ENCODE assay signal across 18 cellular contexts in genomic region chr2:110829413-110830146, GRCh38.
"Had no signal": no experiment of that assay in that cellular context is flagged by ENCODE, and none has a peak within 500 bp of the region (broad histone marks: within the 10 kb centered on the region; RNA-seq: fewer than 3 reads in every experiment).

No MANE protein-coding gene starts in this region.

- ATAC-seq: effector memory CD8-positive, alpha-beta T cell; gastroesophageal sphincter; left ventricle myocardium superior; sciatic nerve; stimulated activated memory B cell treated with anti-CD40 and anti-IgM and Interleukin-4, amounts not matched to agents 10 μg/mL and 1 μg/mL and 100 μg/mL, for 72 hours; stimulated activated naive CD8-positive, alpha-beta T cell treated with anti-CD3 and anti-CD28 coated beads, Interleukin-15, amount 100 ng/mL, for 72 hours had no signal

- H3K27ac ChIP-seq: esophagus squamous epithelium, gastroesophageal sphincter, spleen, testis, tibial nerve had no signal

- H3K4me3 ChIP-seq: esophagus squamous epithelium, gastroesophageal sphincter, spleen, testis, tibial nerve had no signal

- H3K36me3 ChIP-seq: esophagus squamous epithelium, gastroesophageal sphincter, spleen, tibial nerve had no signal

- H3K4me1 Mint-ChIP-seq: naive B cell, nephron had no signal

- DNase-seq: effector memory CD8-positive, alpha-beta T cell; esophagus squamous epithelium; foreskin fibroblast; glutamatergic neuron; left ventricle myocardium superior; mesendoderm; naive B cell; spleen; stimulated activated CD4-positive, alpha-beta T cell treated with anti-CD3 and anti-CD28 coated beads, Interleukin-15, amount 100 ng/mL, for 24 hours; stimulated activated CD4-positive, alpha-beta T cell treated with anti-CD3 and anti-CD28 coated beads, Interleukin-1b, Interleukin-23, amount 100 ng/mL, for 48 hours; stimulated activated CD4-positive, alpha-beta T cell treated with anti-CD3 and anti-CD28 coated beads, Interleukin-4, amount 100 ng/mL, for 24 hours; stimulated activated naive CD8-positive, alpha-beta T cell treated with anti-CD3 and anti-CD28 coated beads, Interleukin-15, amount 100 ng/mL, for 72 hours; testis had no signal

- H3K9me3 Mint-ChIP-seq: effector memory CD8-positive, alpha-beta T cell had no signal

- H3K4me3 Mint-ChIP-seq: effector memory CD8-positive, alpha-beta T cell; naive B cell; nephron; stimulated activated memory B cell treated with anti-CD40 and anti-IgM and Interleukin-4, amounts not matched to agents 10 μg/mL and 1 μg/mL and 100 μg/mL, for 72 hours; stimulated activated naive CD8-positive, alpha-beta T cell treated with anti-CD3 and anti-CD28 coated beads, Interleukin-15, amount 100 ng/mL, for 72 hours had no signal

- H3K4me1 ChIP-seq: esophagus squamous epithelium, gastroesophageal sphincter, spleen, testis, tibial nerve had no signal

- H3K27ac Mint-ChIP-seq: effector memory CD8-positive, alpha-beta T cell; naive B cell; stimulated activated memory B cell treated with anti-CD40 and anti-IgM and Interleukin-4, amounts not matched to agents 10 μg/mL and 1 μg/mL and 100 μg/mL, for 72 hours; stimulated activated naive CD8-positive, alpha-beta T cell treated with anti-CD3 and anti-CD28 coated beads, Interleukin-15, amount 100 ng/mL, for 72 hours had no signal

- H3K27me3 ChIP-seq: testis, tibial nerve had no signal

- H3K9me3 ChIP-seq: esophagus squamous epithelium, testis had no signal
